ENCODE assay signal across 23 cellular contexts in genomic region chr7:90621892-90622182, GRCh38. TPM values are rescaled to one million over a fixed set of nuclear protein-coding genes. Genes with fewer than 3 reads are reported as not detected.
A peak's percentile ranks its signal among the peaks of the same experiment; 100 is the strongest.
DNase-seq lines count a peak whose midpoint lies in the region; ATAC-seq, FAIRE-seq and TF ChIP-seq lines count a peak whose summit lies in the region.
"Had no signal": no experiment of that assay in that cellular context is flagged by ENCODE, and none has a peak within 500 bp of the region (broad histone marks: within the 10 kb centered on the region; RNA-seq: fewer than 3 reads in every experiment).

No MANE protein-coding gene starts in this region.

- no peak for DNase-seq in cardiac muscle cell (ENCODE audit: low read depth in 1 of 2, low spot score in 1 of 2)
- DNase-seq in left ventricle myocardium inferior, result no peak
- no peak for DNase-seq in WTC11 (ENCODE audit: low spot score)
- DNase-seq in left lobe of liver (ENCODE audit: low spot score), result no peak
- DNase-seq in GM19239 (ENCODE audit: insufficient read length, low spot score), result no peak
- no peak for DNase-seq in stimulated activated naive CD8-positive, alpha-beta T cell treated with anti-CD3 and anti-CD28 coated beads, Interleukin-15, Interleukin-2, amounts not matched to agents 100 U/mL and 50 U/mL, for 24 hours
- no peak for DNase-seq in foreskin keratinocyte
- DNase-seq in hepatocyte (ENCODE audit: low spot score), result no peak
- DNase-seq: activated T-cell treated with anti-CD3 and anti-CD28 coated beads, Interleukin-2, amount 50 U/mL, for 72 hours; C1 segment of cervical spinal cord; colonic mucosa; naive B cell; NCI-H1048; NCI-H2029 treated with DMSO at 0.1 percent for 48 hours; SHP77; spleen; T-helper 17 cell had no signal

- peaks cover 15% of the 10 kb centered on the region for H3K27me3 Mint-ChIP-seq in WTC11 (ENCODE audit: low read depth)
- H3K27me3 Mint-ChIP-seq: IgD-negative memory B cell, naive B cell, progenitor cell of endocrine pancreas had no signal

- no peak for FAIRE-seq in GM19239 (lab: Jason Lieb, UNC)
- FAIRE-seq: A549 had no signal

- H2AFZ ChIP-seq in hepatocyte, result no peak overlapping the region

- intact Hi-C loops in left ventricle myocardium inferior (cut with micrococcal nuclease), result loop anchor here (10.0 kb wide), 1 partner anchor 67 kb away; no protein-coding TSS in a partner anchor

- H3K4me1 ChIP-seq in cardiac muscle cell (ENCODE audit: low read depth) (peaks cover 47% of the 10 kb centered on the region), left ventricle myocardium inferior (peaks cover 56% of the 10 kb centered on the region), foreskin keratinocyte (peaks cover 21% of the 10 kb centered on the region), hepatocyte (ENCODE audit: insufficient read depth) (peaks cover 33% of the 10 kb centered on the region)
- H3K4me1 ChIP-seq: A549, colonic mucosa had no signal

- H3K9me3 ChIP-seq in cardiac muscle cell (ENCODE audit: low read depth) (no peaks in the 10 kb centered on the region), left ventricle myocardium inferior (replicated peaks) (no peaks in the 10 kb centered on the region), hepatocyte (ENCODE audit: low read depth) (no peaks in the 10 kb centered on the region)
- H3K9me3 ChIP-seq: A549, colonic mucosa, gastroesophageal sphincter, spleen had no signal

- TF ChIP-seq CTCF in cardiac muscle cell (IDR thresholded peaks at IDR 0.05; ENCODE audit: low read depth, low read length) (no peak), left ventricle myocardium inferior (IDR thresholded peaks at IDR 0.05; ENCODE audit: borderline replicate concordance) (no peak), WTC11 (IDR thresholded peaks at IDR 0.05) (no peak), foreskin keratinocyte (conservative IDR thresholded peaks at IDR 0.05) (no peak), hepatocyte (IDR thresholded peaks at IDR 0.05; ENCODE audit: poor library complexity) (no peak)

- H3K4me3 ChIP-seq in cardiac muscle cell (no peak overlapping the region), left ventricle myocardium inferior (no peak overlapping the region), hepatocyte (no peak overlapping the region)
- H3K4me3 ChIP-seq: A549, colonic mucosa, gastroesophageal sphincter, lung, spleen had no signal

- CTCF ChIA-PET in WTC11 (lab: Charles Lee), result interaction anchor here (0.7 to 1.3 kb wide), 3 partner anchors 26 to 167 kb away, joined by 3 to 5 read pairs (median 3); partner anchors contain the start of gene CDK14

- POLR2A ChIA-PET in WTC11 (lab: Charles Lee), result no interaction called here

- H3K4me2 ChIP-seq in hepatocyte, result no peak overlapping the region
- H3K4me2 ChIP-seq: A549 had no signal

- H4K20me1 ChIP-seq in hepatocyte (ENCODE audit: insufficient read depth, poor library complexity, severe bottlenecking), result no peaks in the 10 kb centered on the region

- H3K36me3 ChIP-seq in cardiac muscle cell, result no peaks in the 10 kb centered on the region
- H3K36me3 ChIP-seq in left ventricle myocardium inferior, result no peaks in the 10 kb centered on the region
- no peaks in the 10 kb centered on the region for H3K36me3 ChIP-seq in hepatocyte (replicated peaks; ENCODE audit: insufficient read depth, low read depth)
- H3K36me3 ChIP-seq: colonic mucosa, gastroesophageal sphincter, spleen had no signal

- no peaks in the 10 kb centered on the region for H3K9me3 Mint-ChIP-seq in WTC11
- H3K9me3 Mint-ChIP-seq: activated naive CD4-positive, alpha-beta T cell treated with anti-CD3 and anti-CD28 coated beads, Interleukin-2, amount 50 U/mL, for 72 hours; activated T-cell treated with anti-CD3 and anti-CD28 coated beads, Interleukin-2, amount 50 U/mL, for 72 hours; IgD-negative memory B cell; naive B cell had no signal

- 67% methylated on average over 3 of the region's 3 CpGs for WGBS in hepatocyte (ENCODE audit: low lambda C conversion rate, missing lambda C conversion rate)

- H3K9me2 ChIP-seq in hepatocyte (replicated peaks; ENCODE audit: insufficient read depth), result no peaks in the 10 kb centered on the region

- no peaks in the 10 kb centered on the region for H3K36me3 Mint-ChIP-seq in WTC11
- H3K36me3 Mint-ChIP-seq: activated naive CD4-positive, alpha-beta T cell treated with anti-CD3 and anti-CD28 coated beads, Interleukin-2, amount 50 U/mL, for 72 hours had no signal

- H3K79me2 ChIP-seq in hepatocyte, result peaks cover 42% of the 10 kb centered on the region

- H3K27ac Mint-ChIP-seq in WTC11, result peak overlapping the region; percentile 93
- H3K27ac Mint-ChIP-seq: activated naive CD4-positive, alpha-beta T cell treated with anti-CD3 and anti-CD28 coated beads, Interleukin-2, amount 50 U/mL, for 72 hours; activated T-cell treated with anti-CD3 and anti-CD28 coated beads, Interleukin-2, amount 50 U/mL, for 72 hours; progenitor cell of endocrine pancreas; T-helper 17 cell had no signal

- peaks cover 95% of the 10 kb centered on the region for H3K4me1 Mint-ChIP-seq in WTC11
- H3K4me1 Mint-ChIP-seq: T-helper 17 cell had no signal

- H3K4me3 Mint-ChIP-seq in WTC11, result peak overlapping the region; percentile 48
- H3K4me3 Mint-ChIP-seq: activated T-cell treated with anti-CD3 and anti-CD28 coated beads, Interleukin-2, amount 50 U/mL, for 72 hours; IgD-negative memory B cell; T-helper 17 cell had no signal

- H3K27me3 ChIP-seq in cardiac muscle cell (no peaks in the 10 kb centered on the region), left ventricle myocardium inferior (ENCODE audit: low read depth) (no peaks in the 10 kb centered on the region), foreskin keratinocyte (no peaks in the 10 kb centered on the region), hepatocyte (no peaks in the 10 kb centered on the region)
- H3K27me3 ChIP-seq: colonic mucosa, gastroesophageal sphincter, spleen had no signal

- ATAC-seq in WTC11, result peak; percentile 77
- ATAC-seq in left lobe of liver, result peak; percentile 60
- no peak for ATAC-seq in stimulated activated naive CD8-positive, alpha-beta T cell treated with anti-CD3 and anti-CD28 coated beads, Interleukin-15, Interleukin-2, amounts not matched to agents 100 U/mL and 50 U/mL, for 24 hours
- ATAC-seq in foreskin keratinocyte, result no peak
- ATAC-seq: A549; activated naive CD4-positive, alpha-beta T cell treated with anti-CD3 and anti-CD28 coated beads, Interleukin-2, amount 50 U/mL, for 72 hours; activated T-cell treated with anti-CD3 and anti-CD28 coated beads, Interleukin-2, amount 50 U/mL, for 72 hours; gastroesophageal sphincter; T-helper 17 cell had no signal

- peak overlapping the region; percentile 52 for H3K27ac ChIP-seq in cardiac muscle cell
- no peak overlapping the region for H3K27ac ChIP-seq in left ventricle myocardium inferior (replicated peaks)
- no peak overlapping the region for H3K27ac ChIP-seq in foreskin keratinocyte
- no peak overlapping the region for H3K27ac ChIP-seq in hepatocyte
- H3K27ac ChIP-seq: A549, colonic mucosa, gastroesophageal sphincter had no signal

TF ChIP-seq in WTC11, 78 proteins besides CTCF, POLR2A, EP300 and RAD21:
- peak; percentile 98 for TF ChIP-seq ETV6 (CRISPR knock-in tag; IDR thresholded peaks at IDR 0.05)
- peak; percentile 86 for TF ChIP-seq TEAD1 (CRISPR knock-in tag; IDR thresholded peaks at IDR 0.05)
- TF ChIP-seq USF1 (CRISPR knock-in tag; IDR thresholded peaks at IDR 0.05), result no peak
- TF ChIP-seq PREB (CRISPR knock-in tag; IDR thresholded peaks at IDR 0.05; ENCODE audit: borderline replicate concordance), result no peak
- no peak for TF ChIP-seq NR2C2 (CRISPR knock-in tag; IDR thresholded peaks at IDR 0.05)
- TF ChIP-seq NFATC4 (CRISPR knock-in tag; IDR thresholded peaks at IDR 0.05), result no peak
- no peak for TF ChIP-seq CREB1 (CRISPR knock-in tag; IDR thresholded peaks at IDR 0.05)
- TF ChIP-seq RELA (CRISPR knock-in tag; IDR thresholded peaks at IDR 0.05; ENCODE audit: borderline replicate concordance), result no peak
- peak; percentile 18; the same call in 1 of the 2 replicates for TF ChIP-seq FOXP4 (CRISPR knock-in tag; IDR thresholded peaks at IDR 0.05)

RNA-seq across cellular contexts. Expression of gene CDK14, which starts 25.7 kb away (rescaled TPM):
- total RNA-seq in cardiac muscle cell (20.6 and 22.5 TPM in 2 replicates), left ventricle myocardium inferior (18.7 TPM), WTC11 (2021) (35.0 to 57.9 TPM (median 38.3 TPM) in 3 replicates), left lobe of liver (21.6 TPM), foreskin keratinocyte (8.1 and 9.5 TPM in 2 replicates), hepatocyte (20.7 and 23.5 TPM in 2 replicates)
- polyA plus RNA-seq in cardiac muscle cell (23.1 and 27.9 TPM in 2 replicates), foreskin keratinocyte (1.7 and 1.8 TPM in 2 replicates), hepatocyte (8.6 and 15.2 TPM in 2 replicates)

Comparison
In these comparisons a context has a peak if more than half of its experiments do, and no peak if none do; other contexts are left out.
1. ATAC-seq: peak in WTC11 (single experiment) and left lobe of liver (single experiment); none in stimulated activated naive CD8-positive, alpha-beta T cell treated with anti-CD3 and anti-CD28 coated beads, Interleukin-15, Interleukin-2, amounts not matched to agents 100 U/mL and 50 U/mL, for 24 hours (single experiment) and foreskin keratinocyte (single experiment).